ENCODE assay signal across 1 cellular context in genomic region chr6:33313709-33314514, GRCh38.
TF ChIP-seq lines count a peak whose summit lies in the region.

TSS of gene TAPBP (minus strand) at chr6:33314078. CDS start at chr6:33314041, 37 bp downstream.

TF ChIP-seq in GM12878, 131 proteins besides CTCF, POLR2A, EP300 and RAD21 (continued from another document and continues in another):
- TF ChIP-seq ATF2 (IDR thresholded peaks at IDR 0.05; ENCODE audit: low read length), result no peak
- peak; percentile 54 for TF ChIP-seq IKZF1 (conservative IDR thresholded peaks at IDR 0.05)
- 0 out of 2 replicates have a peak, but pooled peaks have one; percentile 39 for TF ChIP-seq TARDBP (IDR thresholded peaks at IDR 0.05; ENCODE audit: borderline replicate concordance)
- no peak for TF ChIP-seq ESRRA (IDR thresholded peaks at IDR 0.05; ENCODE audit: low read length)
- no peak for TF ChIP-seq SREBF2 (IDR thresholded peaks at IDR 0.05; ENCODE audit: low read length)
- no peak for TF ChIP-seq SREBF1 (IDR thresholded peaks at IDR 0.05; ENCODE audit: low read length)
- no peak for TF ChIP-seq PAX8 (IDR thresholded peaks at IDR 0.05)
- peak; percentile 53; the same call in 1 of the 2 replicates for TF ChIP-seq RB1 (IDR thresholded peaks at IDR 0.05; ENCODE audit: borderline replicate concordance)
- TF ChIP-seq ZBTB11 (CRISPR knock-in tag; IDR thresholded peaks at IDR 0.05), result no peak
- no peak for TF ChIP-seq NFXL1 (IDR thresholded peaks at IDR 0.05; ENCODE audit: borderline replicate concordance)
- TF ChIP-seq NR2F1 (conservative IDR thresholded peaks at IDR 0.05), result peak; percentile 21
- TF ChIP-seq MLLT1 (IDR thresholded peaks at IDR 0.05), result peak; percentile 84
- TF ChIP-seq MAX (IDR thresholded peaks at IDR 0.05; ENCODE audit: low read depth, low read length), result peak; percentile 59; the same call in 1 of the 2 replicates
- no peak for TF ChIP-seq SUZ12 (IDR thresholded peaks at IDR 0.05; ENCODE audit: unreplicated experiment)
- TF ChIP-seq FOXM1 (IDR thresholded peaks at IDR 0.05; ENCODE audit: low read depth, low read length), result peak; percentile 37; the same call in 1 of the 2 replicates
- no peak for TF ChIP-seq ELK1 (IDR thresholded peaks at IDR 0.05; ENCODE audit: low read depth, low read length)
- TF ChIP-seq SMAD1 (IDR thresholded peaks at IDR 0.05; ENCODE audit: low read depth, partially characterized antibody), result no peak
- TF ChIP-seq NR2C2 (IDR thresholded peaks at IDR 0.05; ENCODE audit: borderline replicate concordance, control insufficient read depth, insufficient read length, low read depth), result no peak
- TF ChIP-seq BRCA1 (IDR thresholded peaks at IDR 0.05; ENCODE audit: low read depth, low read length), result no peak
- TF ChIP-seq USF2 (IDR thresholded peaks at IDR 0.05; ENCODE audit: borderline replicate concordance, low read depth, low read length), result no peak
- TF ChIP-seq RCOR1 (conservative IDR thresholded peaks at IDR 0.05; ENCODE audit: low read depth, low read length), result no peak
- peak; percentile 35; the same call in 1 of the 2 replicates for TF ChIP-seq MTA3 (IDR thresholded peaks at IDR 0.05; ENCODE audit: borderline replicate concordance, low read length)
- TF ChIP-seq SIX5 (IDR thresholded peaks at IDR 0.05; ENCODE audit: low read depth, low read length, severe bottlenecking), result no peak
- TF ChIP-seq SUPT20H (IDR thresholded peaks at IDR 0.05; ENCODE audit: borderline replicate concordance, control insufficient read depth, low read depth, low read length), result no peak
- no peak for TF ChIP-seq PKNOX1 (IDR thresholded peaks at IDR 0.05)
- no peak for TF ChIP-seq YBX1 (IDR thresholded peaks at IDR 0.05)
- peak; percentile 82; the same call in 1 of the 2 replicates for TF ChIP-seq PML (IDR thresholded peaks at IDR 0.05; ENCODE audit: low read length)
- no peak for TF ChIP-seq SMC3 (IDR thresholded peaks at IDR 0.05; ENCODE audit: borderline replicate concordance, low read length)
- TF ChIP-seq ATF7 (IDR thresholded peaks at IDR 0.05; ENCODE audit: low read depth), result peak; percentile 37; the same call in 1 of the 2 replicates
- TF ChIP-seq KLF5 (IDR thresholded peaks at IDR 0.05; ENCODE audit: partially characterized antibody), result peak; percentile 40
- TF ChIP-seq EZH2 (IDR thresholded peaks at IDR 0.05; ENCODE audit: borderline replicate concordance, control insufficient read depth, low read depth, low read length), result no peak
- TF ChIP-seq ZBED1 (IDR thresholded peaks at IDR 0.05; ENCODE audit: borderline replicate concordance), result 0 out of 2 replicates have a peak, but pooled peaks have one; percentile 54
- TF ChIP-seq POU2F2 (IDR thresholded peaks at IDR 0.05; ENCODE audit: borderline replicate concordance, low read depth, low read length), result no peak; the same call in 1 of the 3 replicates
- no peak for TF ChIP-seq CEBPZ (IDR thresholded peaks at IDR 0.05; ENCODE audit: low read depth, low read length)
- TF ChIP-seq MYC (IDR thresholded peaks at IDR 0.05; ENCODE audit: insufficient read depth, insufficient read length, insufficient replicate concordance, low read length, severe bottlenecking), result no peak
- no peak for TF ChIP-seq CUX1 (IDR thresholded peaks at IDR 0.05; ENCODE audit: insufficient replicate concordance, low read depth, low read length)
- TF ChIP-seq STAT3 (IDR thresholded peaks at IDR 0.05; ENCODE audit: low read depth, low read length), result no peak
- no peak; the same call in 1 of the 2 replicates for TF ChIP-seq CHD2 (IDR thresholded peaks at IDR 0.05; ENCODE audit: borderline replicate concordance, low read depth, low read length)
- TF ChIP-seq CBX3 (IDR thresholded peaks at IDR 0.05; ENCODE audit: borderline replicate concordance, low read depth), result no peak
- TF ChIP-seq SMAD5 (IDR thresholded peaks at IDR 0.05; ENCODE audit: low read depth), result peak; percentile 70; the same call in 1 of the 2 replicates
- no peak for TF ChIP-seq SRF (IDR thresholded peaks at IDR 0.05; ENCODE audit: low read depth in 2 of 2, low read length in 2 of 2)
- no peak for TF ChIP-seq WRNIP1 (IDR thresholded peaks at IDR 0.05; ENCODE audit: borderline replicate concordance, low read depth, low read length)
